In genomic region chr12:124842073-124842749, GRCh38 we compare ENCODE assay signal across 1 cellular context.
TF ChIP-seq lines count a peak whose summit lies in the region.

No MANE protein-coding gene starts in this region.

TF ChIP-seq in GM23338, 12 proteins besides CTCF, POLR2A, EP300 and RAD21 (continued from another document):
- no peak for TF ChIP-seq ZNF462 (CRISPR knock-in tag; IDR thresholded peaks at IDR 0.05)
- TF ChIP-seq ZNF331 (CRISPR knock-in tag; IDR thresholded peaks at IDR 0.05; ENCODE audit: low read depth) = no peak
